3 cellular contexts compared by ENCODE assay signal in the genomic region with DNA sequence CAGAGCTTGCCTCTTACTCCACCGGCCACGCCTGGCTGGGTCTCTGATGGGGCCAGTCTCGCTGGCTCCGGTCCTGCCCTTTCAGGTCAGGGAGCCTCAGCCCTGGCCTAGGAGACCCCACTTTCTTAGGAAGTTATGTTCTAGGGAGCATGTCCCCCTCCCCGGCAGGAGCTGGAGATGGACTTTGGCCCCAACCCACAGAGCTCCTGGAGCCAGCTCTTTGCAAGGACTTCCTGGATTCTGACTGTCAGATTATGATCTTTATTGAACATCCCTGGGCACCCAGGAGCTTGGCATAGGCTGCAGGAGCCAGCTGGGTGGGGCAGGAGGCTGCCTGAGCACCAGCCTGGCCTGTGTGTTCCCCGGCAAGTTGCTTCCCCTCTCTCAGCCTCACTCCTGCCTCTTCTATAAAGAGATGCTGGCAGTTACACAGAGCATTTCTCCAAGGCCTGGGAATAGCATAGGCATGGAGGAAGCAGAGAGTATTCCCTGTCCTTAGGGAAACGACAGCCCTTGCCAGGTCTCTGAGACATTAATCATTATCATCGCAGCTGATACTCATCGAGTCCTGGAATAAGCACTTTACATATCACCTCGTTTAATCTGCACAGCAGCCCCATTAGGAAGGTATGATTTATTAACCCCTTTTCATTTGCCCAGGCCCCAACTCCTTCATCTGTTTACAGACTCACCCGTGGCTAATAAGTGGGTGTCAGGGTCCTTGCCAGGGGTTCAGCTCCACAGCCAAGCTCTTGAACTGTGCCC.
A peak's percentile ranks its signal among the peaks of the same experiment; 100 is the strongest.
TF ChIP-seq lines count a peak whose summit lies in the region.

No MANE protein-coding gene starts in this region.

TF ChIP-seq in SK-N-SH, 30 proteins besides CTCF, POLR2A, EP300 and RAD21 (continued from another document):
- no peak for TF ChIP-seq ZBTB33 (IDR thresholded peaks at IDR 0.05; ENCODE audit: borderline replicate concordance, low read depth)
- TF ChIP-seq SMC3 (IDR thresholded peaks at IDR 0.05; ENCODE audit: low read depth, low read length) = no peak
- TF ChIP-seq MXI1 (IDR thresholded peaks at IDR 0.05; ENCODE audit: low read depth, low read length) = peak; percentile 17; the same call in 1 of the 2 replicates

TF ChIP-seq in SK-N-SH treated with all-trans-retinoic acid at 6 μM for 48 hours, 23 proteins besides CTCF, POLR2A, EP300 and RAD21 (continued from another document):
- TF ChIP-seq CREB5 (CRISPR knock-in tag; IDR thresholded peaks at IDR 0.05; ENCODE audit: low read depth) (no peak), ESRRG (CRISPR knock-in tag; IDR thresholded peaks at IDR 0.05) (no peak), ZNF565 (CRISPR knock-in tag; conservative IDR thresholded peaks at IDR 0.05; ENCODE audit: low read depth) (no peak), RARB (CRISPR knock-in tag; IDR thresholded peaks at IDR 0.05) (no peak), CSRNP3 (CRISPR knock-in tag; IDR thresholded peaks at IDR 0.05) (no peak), SNAI2 (CRISPR knock-in tag; IDR thresholded peaks at IDR 0.05) (no peak), TCF4 (CRISPR knock-in tag; IDR thresholded peaks at IDR 0.05; ENCODE audit: borderline replicate concordance) (no peak), ARNTL (CRISPR knock-in tag; IDR thresholded peaks at IDR 0.05; ENCODE audit: borderline replicate concordance, low read depth) (no peak)
TF ChIP-seq in SK-N-SH treated with all-trans-retinoic acid at 6 μM for 48 hours: peak in this region for 0.

TF ChIP-seq in HEK293T, 16 proteins besides CTCF, POLR2A, EP300 and RAD21 (continued from another document):
- TF ChIP-seq PKNOX1 (IDR thresholded peaks at IDR 0.05) (no peak), ARNT (IDR thresholded peaks at IDR 0.05) (no peak), SUZ12 (IDR thresholded peaks at IDR 0.05) (no peak), BHLHE40 (IDR thresholded peaks at IDR 0.05; ENCODE audit: borderline replicate concordance) (no peak), L3MBTL2 (conservative IDR thresholded peaks at IDR 0.05) (no peak), ZNF384 (IDR thresholded peaks at IDR 0.05) (no peak), ELF4 (IDR thresholded peaks at IDR 0.05) (no peak), TARDBP (IDR thresholded peaks at IDR 0.05) (no peak), FOXK2 (IDR thresholded peaks at IDR 0.05) (no peak), HDGF (IDR thresholded peaks at IDR 0.05; ENCODE audit: borderline replicate concordance) (no peak)
